ENCODE assay signal across 12 cellular contexts in the genomic region with DNA sequence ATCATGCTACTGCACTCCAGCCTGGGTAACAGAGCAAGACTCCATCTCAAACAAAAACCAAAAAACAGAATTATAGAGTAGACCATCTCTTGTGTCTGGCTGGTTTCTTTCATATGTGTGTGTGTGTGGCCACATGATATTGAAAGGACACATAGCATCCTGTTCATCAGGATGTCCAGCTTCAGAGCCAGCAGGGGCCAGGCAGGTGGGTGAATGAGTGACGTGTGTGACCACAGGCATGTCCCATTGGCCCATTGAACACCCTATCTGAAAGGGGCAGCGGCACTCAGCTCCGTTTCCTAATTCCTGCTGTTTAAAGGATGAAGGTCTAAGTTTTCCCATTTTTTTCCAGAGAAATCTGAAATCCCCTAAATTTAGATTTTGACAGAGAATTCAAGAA.
"Had no signal": no experiment of that assay in that cellular context is flagged by ENCODE, and none has a peak within 500 bp of the region (broad histone marks: within the 10 kb centered on the region; RNA-seq: fewer than 3 reads in every experiment).

No MANE protein-coding gene starts in this region.

- H3K4me3 Mint-ChIP-seq: activated T-helper 1 cell treated with anti-CD3 and anti-CD28 coated beads, Interleukin-12 subunit alpha, Interleukin-12 subunit beta, Interleukin-2, Interleukin-4 antibody, amounts not matched to agents 30 ng/mL and 10 ng/mL and 1 ng/mL, durations not matched to agents 14 hours and 24 hours and 36 hours had no signal

- H3K79me2 ChIP-seq: parathyroid adenoma had no signal

- H3K9ac ChIP-seq: parathyroid adenoma had no signal

- H3K4me3 ChIP-seq: ascending aorta, breast epithelium, esophagus squamous epithelium, left lung, mucosa of descending colon, transverse colon, vagina had no signal

- H3K9me3 Mint-ChIP-seq: activated T-helper 1 cell treated with anti-CD3 and anti-CD28 coated beads, Interleukin-12 subunit alpha, Interleukin-12 subunit beta, Interleukin-2, Interleukin-4 antibody, amounts not matched to agents 30 ng/mL and 10 ng/mL and 1 ng/mL, durations not matched to agents 14 hours and 24 hours and 36 hours; naive thymus-derived CD8-positive, alpha-beta T cell had no signal

- H3K36me3 ChIP-seq: ascending aorta, breast epithelium, esophagus squamous epithelium, left lung, transverse colon, vagina had no signal

- FAIRE-seq: kidney had no signal

- H3K27me3 ChIP-seq: ascending aorta, neutrophil, transverse colon, vagina had no signal

- H2AFZ ChIP-seq: parathyroid adenoma had no signal

- ATAC-seq: naive thymus-derived CD8-positive, alpha-beta T cell had no signal

- DNase-seq: kidney had no signal

- H3K9me3 ChIP-seq: ascending aorta, breast epithelium, esophagus squamous epithelium, left lung, mucosa of descending colon, neutrophil, transverse colon, vagina had no signal

- H3K27me3 Mint-ChIP-seq: naive thymus-derived CD8-positive, alpha-beta T cell had no signal

- H3K27ac ChIP-seq: ascending aorta, breast epithelium, esophagus squamous epithelium, left lung, parathyroid adenoma, transverse colon, vagina had no signal

- H3K27ac Mint-ChIP-seq: activated T-helper 1 cell treated with anti-CD3 and anti-CD28 coated beads, Interleukin-12 subunit alpha, Interleukin-12 subunit beta, Interleukin-2, Interleukin-4 antibody, amounts not matched to agents 30 ng/mL and 10 ng/mL and 1 ng/mL, durations not matched to agents 14 hours and 24 hours and 36 hours had no signal

- H3K4me1 ChIP-seq: ascending aorta, breast epithelium, vagina had no signal
